31 cellular contexts compared by ENCODE assay signal in the genomic region with DNA sequence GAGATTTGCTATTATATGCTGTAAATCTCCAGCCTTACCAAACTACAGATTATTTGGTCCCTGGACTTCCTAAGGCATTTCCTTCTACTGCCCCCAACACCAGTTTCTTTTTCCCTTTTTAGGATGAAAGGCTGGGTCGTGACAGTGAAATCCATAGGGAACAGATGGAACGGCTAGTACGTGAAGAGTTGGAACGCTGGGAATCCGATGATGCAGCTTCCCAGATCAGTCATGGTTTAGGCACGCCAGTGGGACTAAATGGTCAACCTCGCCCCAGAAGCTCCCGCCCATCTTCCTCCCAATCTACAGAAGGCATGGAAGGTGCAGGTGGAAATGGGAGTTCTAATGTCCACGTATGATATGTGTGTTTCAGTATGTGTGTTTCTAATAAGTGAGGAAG.
"Had no signal": no experiment of that assay in that cellular context is flagged by ENCODE, and none has a peak within 500 bp of the region (broad histone marks: within the 10 kb centered on the region; RNA-seq: fewer than 3 reads in every experiment).

No MANE protein-coding gene starts in this region.

- DNase-seq: naive thymus-derived CD4-positive, alpha-beta T cell; natural killer cell; occipital lobe; ovary; posterior cingulate gyrus; psoas muscle; right cardiac atrium; sigmoid colon; spleen; stimulated activated CD4-positive, alpha-beta T cell treated with anti-CD3 and anti-CD28 coated beads, Interleukin-12 subunit alpha, Interleukin-12 subunit beta, amount 100 ng/mL, for 4 hours; stimulated activated CD4-positive, alpha-beta T cell treated with anti-CD3 and anti-CD28 coated beads, Interleukin-1b, Interleukin-23, amount 100 ng/mL, for 48 hours; stimulated activated CD4-positive, alpha-beta T cell treated with anti-CD3 and anti-CD28 coated beads, Interleukin-4, amount 100 ng/mL, for 1 hour; stimulated activated CD4-positive, alpha-beta T cell treated with anti-CD3 and anti-CD28 coated beads, Interleukin-4, amount 100 ng/mL, for 4 hours; stimulated activated CD8-positive, alpha-beta memory T cell treated with anti-CD3 and anti-CD28 coated beads, Interleukin-4, amount 100 ng/mL, for 48 hours; stimulated activated naive CD4-positive, alpha-beta T cell; stimulated activated naive CD8-positive, alpha-beta T cell treated with anti-CD3 and anti-CD28 coated beads, Interleukin-15, amount 100 ng/mL, for 72 hours; stimulated activated naive CD8-positive, alpha-beta T cell treated with anti-CD3 and anti-CD28 coated beads, Interleukin-15, Interleukin-2, amounts not matched to agents 100 U/mL and 50 U/mL, for 24 hours; substantia nigra; testis; tibial artery; transverse colon; upper lobe of left lung had no signal

- H3K79me2 ChIP-seq: parathyroid adenoma had no signal

- H3K4me3 Mint-ChIP-seq: naive thymus-derived CD4-positive, alpha-beta T cell; natural killer cell; nephron; neural progenitor cell; stimulated activated memory B cell treated with anti-CD40 and anti-IgM and Interleukin-4, amounts not matched to agents 10 μg/mL and 1 μg/mL and 100 μg/mL, for 72 hours; stimulated activated naive CD8-positive, alpha-beta T cell treated with anti-CD3 and anti-CD28 coated beads, Interleukin-15, amount 100 ng/mL, for 72 hours had no signal

- H3K4me3 ChIP-seq: neural progenitor cell, ovary, psoas muscle, sigmoid colon, skin epidermis, smooth muscle cell, spleen, suprapubic skin, testis, tibial artery, transverse colon, upper lobe of left lung, vagina had no signal

- H3K27ac ChIP-seq: neural progenitor cell, ovary, parathyroid adenoma, psoas muscle, sigmoid colon, skin epidermis, spleen, suprapubic skin, testis, tibial artery, transverse colon, upper lobe of left lung, vagina had no signal

- H3K4me1 ChIP-seq: neural progenitor cell, psoas muscle, sigmoid colon, spleen, testis, tibial artery, transverse colon, upper lobe of left lung, vagina had no signal

- H3K27me3 ChIP-seq: neural progenitor cell, ovary, sigmoid colon, spleen, suprapubic skin, testis, tibial artery, transverse colon, upper lobe of left lung, vagina had no signal

- H2AFZ ChIP-seq: neural progenitor cell, parathyroid adenoma had no signal

- H3K36me3 ChIP-seq: ovary had no signal

- H3K27me3 Mint-ChIP-seq: naive thymus-derived CD4-positive, alpha-beta T cell; progenitor cell of endocrine pancreas; stimulated activated memory B cell treated with anti-CD40 and anti-IgM and Interleukin-4, amounts not matched to agents 10 μg/mL and 1 μg/mL and 100 μg/mL, for 72 hours; stimulated activated naive CD8-positive, alpha-beta T cell treated with anti-CD3 and anti-CD28 coated beads, Interleukin-15, amount 100 ng/mL, for 72 hours had no signal

- H3K27ac Mint-ChIP-seq: naive thymus-derived CD4-positive, alpha-beta T cell; natural killer cell; nephron; neural progenitor cell; progenitor cell of endocrine pancreas; stimulated activated memory B cell treated with anti-CD40 and anti-IgM and Interleukin-4, amounts not matched to agents 10 μg/mL and 1 μg/mL and 100 μg/mL, for 72 hours; stimulated activated naive CD8-positive, alpha-beta T cell treated with anti-CD3 and anti-CD28 coated beads, Interleukin-15, amount 100 ng/mL, for 72 hours had no signal

- H3K9me3 ChIP-seq: sigmoid colon, testis, tibial artery, vagina had no signal

- H3K9ac ChIP-seq: neural progenitor cell, parathyroid adenoma had no signal

- ATAC-seq: naive thymus-derived CD4-positive, alpha-beta T cell; natural killer cell; psoas muscle; stimulated activated memory B cell treated with anti-CD40 and anti-IgM and Interleukin-4, amounts not matched to agents 10 μg/mL and 1 μg/mL and 100 μg/mL, for 72 hours; stimulated activated naive CD8-positive, alpha-beta T cell treated with anti-CD3 and anti-CD28 coated beads, Interleukin-15, amount 100 ng/mL, for 72 hours; stimulated activated naive CD8-positive, alpha-beta T cell treated with anti-CD3 and anti-CD28 coated beads, Interleukin-15, Interleukin-2, amounts not matched to agents 100 U/mL and 50 U/mL, for 24 hours had no signal

- H3K4me1 Mint-ChIP-seq: naive thymus-derived CD4-positive, alpha-beta T cell; natural killer cell; nephron; neural progenitor cell; stimulated activated memory B cell treated with anti-CD40 and anti-IgM and Interleukin-4, amounts not matched to agents 10 μg/mL and 1 μg/mL and 100 μg/mL, for 72 hours; stimulated activated naive CD8-positive, alpha-beta T cell treated with anti-CD3 and anti-CD28 coated beads, Interleukin-15, amount 100 ng/mL, for 72 hours had no signal

- H3K4me2 ChIP-seq: neural progenitor cell, smooth muscle cell had no signal
